16 cellular contexts compared by ENCODE assay signal in genomic region chrX:129462707-129463106, GRCh38.
A peak's percentile ranks its signal among the peaks of the same experiment; 100 is the strongest.
DNase-seq lines count a peak whose midpoint lies in the region; ATAC-seq, FAIRE-seq and TF ChIP-seq lines count a peak whose summit lies in the region.
"Had no signal": no experiment of that assay in that cellular context is flagged by ENCODE, and none has a peak within 500 bp of the region (broad histone marks: within the 10 kb centered on the region; RNA-seq: fewer than 3 reads in every experiment).

No MANE protein-coding gene starts in this region.

- no peaks in the 10 kb centered on the region for H3F3A ChIP-seq in GM23248 (ENCODE audit: insufficient read depth)

- H3K9ac ChIP-seq in GM23248 = no peak overlapping the region

- no peaks in the 10 kb centered on the region for H3K27me3 Mint-ChIP-seq in glutamatergic neuron (ENCODE audit: unreplicated experiment)
- H3K27me3 Mint-ChIP-seq: activated CD8-positive, alpha-beta T cell treated with anti-CD3 and anti-CD28 coated beads for 36 hours had no signal

- H2AFZ ChIP-seq in GM23248 = no peak overlapping the region

- no peak for ATAC-seq in A549
- ATAC-seq: activated CD8-positive, alpha-beta T cell treated with anti-CD3 and anti-CD28 coated beads for 36 hours had no signal

- TF ChIP-seq POLR2A in A549 (IDR thresholded peaks at IDR 0.05; ENCODE audit: low read length) = no peak

- in situ Hi-C loops in GM23248 (cut with MboI) = no loop called here

- no peaks in the 10 kb centered on the region for H3K36me3 Mint-ChIP-seq in glutamatergic neuron (ENCODE audit: unreplicated experiment)

- FAIRE-seq in A549 (lab: Jason Lieb, UNC) (peak; percentile 32), TTC549 (lab: Jason Lieb, UNC) (peak; percentile 91)
- FAIRE-seq: GM19239, keratinocyte, urothelium cell line had no signal

- H3K4me2 ChIP-seq in A549 = no peak overlapping the region
- H3K4me2 ChIP-seq in GM23248 (ENCODE audit: unreplicated experiment) = no peak overlapping the region

- H3K27me3 ChIP-seq in GM23248 (replicated peaks; ENCODE audit: insufficient read depth) = no peaks in the 10 kb centered on the region

- H3K36me3 ChIP-seq in GM23248 (ENCODE audit: low read depth) = peaks cover 16% of the 10 kb centered on the region; the same call in 1 of the 2 replicates

- TF ChIP-seq EP300 in A549 (IDR thresholded peaks at IDR 0.05) = no peak

- no peaks in the 10 kb centered on the region for H3K9me3 Mint-ChIP-seq in glutamatergic neuron (ENCODE audit: unreplicated experiment)
- H3K9me3 Mint-ChIP-seq: activated CD8-positive, alpha-beta T cell treated with anti-CD3 and anti-CD28 coated beads for 36 hours had no signal

- CTCF ChIA-PET in A549 (lab: Yijun Ruan, JAX) = interaction anchor here (1.6 kb wide), 1 partner anchor 10 kb away, joined by 5 read pairs; no protein-coding TSS in a partner anchor

- no peaks in the 10 kb centered on the region for H3K9me3 ChIP-seq in A549
- no peaks in the 10 kb centered on the region for H3K9me3 ChIP-seq in GM23248 (ENCODE audit: low read depth)

- H3K4me1 ChIP-seq in A549 = no peaks in the 10 kb centered on the region
- no peaks in the 10 kb centered on the region for H3K4me1 ChIP-seq in GM23248 (ENCODE audit: insufficient read depth)

- H3K4me3 Mint-ChIP-seq in glutamatergic neuron (ENCODE audit: unreplicated experiment) = no peak overlapping the region
- H3K4me3 Mint-ChIP-seq: activated CD8-positive, alpha-beta T cell treated with anti-CD3 and anti-CD28 coated beads for 36 hours had no signal

- H3K4me1 Mint-ChIP-seq in glutamatergic neuron (ENCODE audit: low read depth, unreplicated experiment) = no peaks in the 10 kb centered on the region

- WGBS in A549 (ENCODE audit: missing lambda C conversion rate) = 50% methylated on average over 3 of the region's 3 CpGs
- WGBS in GM23248 (ENCODE audit: low coverage in 1 of 2, low lambda C conversion rate in 2 of 2, missing lambda C conversion rate in 2 of 2), 2 experiments = 41 to 50% methylated on average over 3 of the region's 3 CpGs

- POLR2A ChIA-PET in A549 (lab: Yijun Ruan, JAX) = no interaction called here

- no peaks in the 10 kb centered on the region for H4K20me1 ChIP-seq in GM23248 (ENCODE audit: insufficient read depth)

- H3K27ac Mint-ChIP-seq in glutamatergic neuron (ENCODE audit: unreplicated experiment) = no peak overlapping the region
- H3K27ac Mint-ChIP-seq: activated CD8-positive, alpha-beta T cell treated with anti-CD3 and anti-CD28 coated beads for 36 hours had no signal

- TF ChIP-seq CTCF in A549 (IDR thresholded peaks at IDR 0.05) = peak; percentile 35; the same call in 2 of the 3 replicates
- no peak for TF ChIP-seq CTCF in glutamatergic neuron (IDR thresholded peaks at IDR 0.05; ENCODE audit: partially characterized antibody, unreplicated experiment)

- no peak overlapping the region for H3K27ac ChIP-seq in A549
- H3K27ac ChIP-seq in GM23248 = no peak overlapping the region

- TF ChIP-seq RAD21 in A549 (conservative IDR thresholded peaks at IDR 0.05 in 1 of 2, IDR thresholded peaks at IDR 0.05 in 1 of 2) = peak in 1 of 2 experiments; percentile 20; a peak in 1 of 5 replicates

- H3K79me2 ChIP-seq in GM23248 (ENCODE audit: insufficient read depth) = no peaks in the 10 kb centered on the region

- H3K4me3 ChIP-seq in A549 (no peak overlapping the region), GM23248 (no peak overlapping the region)

- no peaks in the 10 kb centered on the region for H3K9me2 ChIP-seq in GM23248 (ENCODE audit: insufficient read depth)

- peak in 1 of 2 experiments; percentile 5 for DNase-seq in A549 (ENCODE audit: low read depth in 1 of 2, low spot score in 1 of 2)
- DNase-seq in GM23248 = peak; percentile 13
- peak; percentile 7 for DNase-seq in inferior parietal cortex (ENCODE audit: extremely low spot score)
- DNase-seq in glutamatergic neuron = no peak
- no peak for DNase-seq in NCI-H748 treated with DMSO at 0.1 percent for 48 hours (lab: John Stamatoyannopoulos, UW)
- DNase-seq in NCI-H1417 treated with DMSO at 0.1 percent for 48 hours (lab: John Stamatoyannopoulos, UW) = no peak
- no peak for DNase-seq in cerebellum (ENCODE audit: low spot score)
- DNase-seq: activated CD8-positive, alpha-beta T cell treated with anti-CD3 and anti-CD28 coated beads for 36 hours; EL; NCI-H1436; NCI-H526; stimulated activated CD4-positive, alpha-beta T cell treated with anti-CD3 and anti-CD28 coated beads, Interleukin-2, amount 100 ng/mL, for 48 hours had no signal

TF ChIP-seq in A549, 52 proteins besides CTCF, POLR2A, EP300 and RAD21:
- no peak for TF ChIP-seq HOXB5 (CRISPR knock-in tag; IDR thresholded peaks at IDR 0.05)
- TF ChIP-seq CBX2 (IDR thresholded peaks at IDR 0.05; ENCODE audit: borderline replicate concordance, low read depth) = no peak
- TF ChIP-seq, protein P1, sequence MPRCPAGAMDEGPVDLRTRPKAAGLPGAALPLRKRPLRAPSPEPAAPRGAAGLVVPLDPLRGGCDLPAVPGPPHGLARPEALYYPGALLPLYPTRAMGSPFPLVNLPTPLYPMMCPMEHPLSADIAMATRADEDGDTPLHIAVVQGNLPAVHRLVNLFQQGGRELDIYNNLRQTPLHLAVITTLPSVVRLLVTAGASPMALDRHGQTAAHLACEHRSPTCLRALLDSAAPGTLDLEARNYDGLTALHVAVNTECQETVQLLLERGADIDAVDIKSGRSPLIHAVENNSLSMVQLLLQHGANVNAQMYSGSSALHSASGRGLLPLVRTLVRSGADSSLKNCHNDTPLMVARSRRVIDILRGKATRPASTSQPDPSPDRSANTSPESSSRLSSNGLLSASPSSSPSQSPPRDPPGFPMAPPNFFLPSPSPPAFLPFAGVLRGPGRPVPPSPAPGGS (IDR thresholded peaks at IDR 0.05) = no peak
- no peak for TF ChIP-seq NPAS2 (CRISPR knock-in tag; IDR thresholded peaks at IDR 0.05; ENCODE audit: borderline replicate concordance)
- TF ChIP-seq PHF8 (IDR thresholded peaks at IDR 0.05; ENCODE audit: borderline replicate concordance, low read depth) = no peak
- TF ChIP-seq RARB (CRISPR knock-in tag; IDR thresholded peaks at IDR 0.05) = no peak
- TF ChIP-seq ESRRA (IDR thresholded peaks at IDR 0.05; ENCODE audit: borderline replicate concordance, low read length) = no peak
- TF ChIP-seq ZC3H11A (IDR thresholded peaks at IDR 0.05) = no peak
- no peak for TF ChIP-seq NFE2L2 (conservative IDR thresholded peaks at IDR 0.05; ENCODE audit: low read length)
- TF ChIP-seq HOXB13 (CRISPR knock-in tag; IDR thresholded peaks at IDR 0.05; ENCODE audit: low read depth) = no peak
- no peak for TF ChIP-seq RFX5 (IDR thresholded peaks at IDR 0.05)
- no peak for TF ChIP-seq KDM5A (IDR thresholded peaks at IDR 0.05)
- TF ChIP-seq HDAC2 (IDR thresholded peaks at IDR 0.05) = no peak
- no peak for TF ChIP-seq TFCP2L1 (CRISPR knock-in tag; IDR thresholded peaks at IDR 0.05)
- TF ChIP-seq MAZ (IDR thresholded peaks at IDR 0.05; ENCODE audit: borderline replicate concordance, low read depth, low read length) = no peak
- no peak for TF ChIP-seq JUN (IDR thresholded peaks at IDR 0.05)
- TF ChIP-seq ZFP36 (IDR thresholded peaks at IDR 0.05; ENCODE audit: borderline replicate concordance, partially characterized antibody) = no peak
- no peak for TF ChIP-seq EHF (CRISPR knock-in tag; IDR thresholded peaks at IDR 0.05)
- no peak for TF ChIP-seq RCOR1 (IDR thresholded peaks at IDR 0.05; ENCODE audit: low read depth, low read length)
TF ChIP-seq in A549: peak in this region for 0.

Comparison
In these comparisons a context has a peak if more than half of its experiments do, and no peak if none do; other contexts are left out.
1. DNase-seq: peak in GM23248 (single experiment) and inferior parietal cortex (single experiment); none in glutamatergic neuron (single experiment), NCI-H748 treated with DMSO at 0.1 percent for 48 hours (single experiment), NCI-H1417 treated with DMSO at 0.1 percent for 48 hours (single experiment) and cerebellum (single experiment).